In genomic region chr6:17589402-17590116, GRCh38 we compare ENCODE assay signal across 8 cellular contexts. TPM values are rescaled to one million over a fixed set of nuclear protein-coding genes. Genes with fewer than 3 reads are reported as not detected.
DNase-seq lines count a peak whose midpoint lies in the region; ATAC-seq and TF ChIP-seq lines count a peak whose summit lies in the region.

No MANE protein-coding gene starts in this region.

- TF ChIP-seq CTCF in choroid plexus epithelial cell (conservative IDR thresholded peaks at IDR 0.05; ENCODE audit: low read depth, low read length): peak; percentile 36

- peaks cover 10% of the 10 kb centered on the region for H3K4me1 Mint-ChIP-seq in activated T-cell treated with anti-CD3 and anti-CD28 coated beads, Interleukin-2, amount 50 U/mL, for 72 hours (ENCODE audit: low read depth)

- ATAC-seq in activated T-cell treated with anti-CD3 and anti-CD28 coated beads, Interleukin-2, amount 50 U/mL, for 72 hours (replicated peaks in 1 of 2): peak; percentile 52 to 62

- no peaks in the 10 kb centered on the region for H3K9me3 Mint-ChIP-seq in activated T-cell treated with anti-CD3 and anti-CD28 coated beads, Interleukin-2, amount 50 U/mL, for 72 hours

- H3K4me3 ChIP-seq in Jurkat, Clone E6-1 (ENCODE audit: low read length): no peak overlapping the region
- no peak overlapping the region for H3K4me3 ChIP-seq in choroid plexus epithelial cell (ENCODE audit: low read depth, low read length)

- H3K36me3 Mint-ChIP-seq in activated T-cell treated with anti-CD3 and anti-CD28 coated beads, Interleukin-2, amount 50 U/mL, for 72 hours (ENCODE audit: insufficient read depth in 2 of 2): no peaks in the 10 kb centered on the region

- H3K4me3 Mint-ChIP-seq in activated T-cell treated with anti-CD3 and anti-CD28 coated beads, Interleukin-2, amount 50 U/mL, for 72 hours: no peak overlapping the region

- H3K27me3 Mint-ChIP-seq in activated T-cell treated with anti-CD3 and anti-CD28 coated beads, Interleukin-2, amount 50 U/mL, for 72 hours (ENCODE audit: low read depth): no peaks in the 10 kb centered on the region

- no peak for DNase-seq in activated T-cell treated with anti-CD3 and anti-CD28 coated beads, Interleukin-2, amount 50 U/mL, for 72 hours
- no peak for DNase-seq in activated T-cell treated with anti-CD3 and anti-CD28 coated beads, Interleukin-2, amount 50 U/mL, for 48 hours
- peak; percentile 79 for DNase-seq in Jurkat, Clone E6-1 (ENCODE audit: low read depth, low spot score)
- DNase-seq in choroid plexus epithelial cell (ENCODE audit: low read depth) (peak; percentile 88), retina (peak; percentile 47)
- no peak for DNase-seq in effector CD4-positive, alpha-beta T cell
- DNase-seq in effector CD8-positive, alpha-beta T cell (lab: John Stamatoyannopoulos, UW): no peak
- no peak for DNase-seq in stimulated activated CD4-positive, alpha-beta T cell treated with anti-CD3 and anti-CD28 coated beads, Interleukin-4, amount 100 ng/mL, for 4 hours

- no peak overlapping the region for H3K27ac Mint-ChIP-seq in activated T-cell treated with anti-CD3 and anti-CD28 coated beads, Interleukin-2, amount 50 U/mL, for 72 hours

RNA-seq across cellular contexts. Expression of gene FAM8A1, which starts 10.5 kb away (rescaled TPM):
- 1 to 10 TPM; 6.3 to 7.3 TPM for total RNA-seq in activated T-cell treated with anti-CD3 and anti-CD28 coated beads, Interleukin-2, amount 50 U/mL, for 72 hours
- polyA plus RNA-seq in Jurkat, Clone E6-1 (2012; ENCODE audit: insufficient read depth, insufficient read length): 6.6 TPM

Comparison
In these comparisons a context has a peak if more than half of its experiments do, and no peak if none do; other contexts are left out.
1. DNase-seq: peak in Jurkat, Clone E6-1 (single experiment), choroid plexus epithelial cell (single experiment) and retina (single experiment); none in activated T-cell treated with anti-CD3 and anti-CD28 coated beads, Interleukin-2, amount 50 U/mL, for 72 hours (0 of 2), activated T-cell treated with anti-CD3 and anti-CD28 coated beads, Interleukin-2, amount 50 U/mL, for 48 hours (0 of 2), effector CD4-positive, alpha-beta T cell (single experiment), effector CD8-positive, alpha-beta T cell (single experiment) and stimulated activated CD4-positive, alpha-beta T cell treated with anti-CD3 and anti-CD28 coated beads, Interleukin-4, amount 100 ng/mL, for 4 hours (0 of 2).